11 cellular contexts compared by ENCODE assay signal in genomic region chr3:184602406-184603155, GRCh38. TPM values are rescaled to one million over a fixed set of nuclear protein-coding genes. Genes with fewer than 3 reads are reported as not detected.
DNase-seq lines count a peak whose midpoint lies in the region; ATAC-seq and TF ChIP-seq lines count a peak whose summit lies in the region.
"Had no signal": no experiment of that assay in that cellular context is flagged by ENCODE, and none has a peak within 500 bp of the region (broad histone marks: within the 10 kb centered on the region; RNA-seq: fewer than 3 reads in every experiment).

No MANE protein-coding gene starts in this region.

- H3K4me2 ChIP-seq in GM23248 (ENCODE audit: unreplicated experiment), result no peak overlapping the region

- intact Hi-C loops in tibial artery (cut with DNase I; ENCODE audit: low total_unique reads), result no loop called here

- H3K4me1 Mint-ChIP-seq in activated T-helper 17 cell treated with anti-CD3 and anti-CD28 coated beads, Interleukin-2, amount 50 U/mL, for 72 hours, result peaks cover 16% of the 10 kb centered on the region
- peaks cover 25% of the 10 kb centered on the region for H3K4me1 Mint-ChIP-seq in stimulated activated memory B cell treated with anti-CD40 and anti-IgM and Interleukin-4, amounts not matched to agents 10 μg/mL and 1 μg/mL and 100 μg/mL, for 72 hours

- H3F3A ChIP-seq in GM23248 (ENCODE audit: insufficient read depth), result no peaks in the 10 kb centered on the region; the same call in 1 of the 2 replicates

- no peaks in the 10 kb centered on the region for H3K79me2 ChIP-seq in GM23248 (ENCODE audit: insufficient read depth)

- H3K27ac ChIP-seq in tibial artery (no peak overlapping the region), GM23248 (no peak overlapping the region)

- peak; percentile 9 for DNase-seq in NCI-H2227 treated with DMSO at 0.1 percent for 48 hours (lab: John Stamatoyannopoulos, UW)
- DNase-seq in NCI-H2227 (lab: John Stamatoyannopoulos, UW; ENCODE audit: unreplicated experiment), result no peak
- DNase-seq in islet precursor cell, result peak; percentile 94
- no peak for DNase-seq in tibial artery
- no peak for DNase-seq in GM19240 (ENCODE audit: insufficient read length, low spot score)
- DNase-seq in GM23248, result no peak
- DNase-seq: activated CD4-positive, CD25-positive, alpha-beta regulatory T cell; central memory CD4-positive, alpha-beta T cell; NCI-H2081 treated with DMSO at 0.1 percent for 48 hours had no signal

- peak overlapping the region in 1 of 2 donors; percentile 13 for H3K4me3 ChIP-seq in tibial artery
- no peak overlapping the region for H3K4me3 ChIP-seq in GM23248

- H3K27me3 ChIP-seq in tibial artery (peaks cover 0 to 47% of the 10 kb centered on the region in 2 donors), GM23248 (replicated peaks; ENCODE audit: insufficient read depth) (peaks cover 34% of the 10 kb centered on the region)

- no peaks in the 10 kb centered on the region for H3K9me3 Mint-ChIP-seq in activated T-helper 17 cell treated with anti-CD3 and anti-CD28 coated beads, Interleukin-2, amount 50 U/mL, for 72 hours
- no peaks in the 10 kb centered on the region for H3K9me3 Mint-ChIP-seq in stimulated activated memory B cell treated with anti-CD40 and anti-IgM and Interleukin-4, amounts not matched to agents 10 μg/mL and 1 μg/mL and 100 μg/mL, for 72 hours

- H3K4me1 ChIP-seq in tibial artery (peaks cover 5 to 44% (median 27%) of the 10 kb centered on the region in 4 donors), GM23248 (ENCODE audit: insufficient read depth) (no peaks in the 10 kb centered on the region)

- H3K27ac Mint-ChIP-seq in activated T-helper 17 cell treated with anti-CD3 and anti-CD28 coated beads, Interleukin-2, amount 50 U/mL, for 72 hours, result no peak overlapping the region
- no peak overlapping the region for H3K27ac Mint-ChIP-seq in stimulated activated memory B cell treated with anti-CD40 and anti-IgM and Interleukin-4, amounts not matched to agents 10 μg/mL and 1 μg/mL and 100 μg/mL, for 72 hours

- no peaks in the 10 kb centered on the region for H3K9me2 ChIP-seq in GM23248 (ENCODE audit: insufficient read depth)

- in situ Hi-C loops in GM23248 (cut with MboI), result no loop called here

- H3K9ac ChIP-seq in GM23248, result no peak overlapping the region

- no peaks in the 10 kb centered on the region for H3K36me3 Mint-ChIP-seq in activated T-helper 17 cell treated with anti-CD3 and anti-CD28 coated beads, Interleukin-2, amount 50 U/mL, for 72 hours (ENCODE audit: low read depth)
- H3K36me3 Mint-ChIP-seq in stimulated activated memory B cell treated with anti-CD40 and anti-IgM and Interleukin-4, amounts not matched to agents 10 μg/mL and 1 μg/mL and 100 μg/mL, for 72 hours, result no peaks in the 10 kb centered on the region

- ATAC-seq in activated T-helper 17 cell treated with anti-CD3 and anti-CD28 coated beads, Interleukin-2, amount 50 U/mL, for 72 hours (replicated peaks), result no peak
- ATAC-seq in stimulated activated memory B cell treated with anti-CD40 and anti-IgM and Interleukin-4, amounts not matched to agents 10 μg/mL and 1 μg/mL and 100 μg/mL, for 72 hours, result no peak

- H2AFZ ChIP-seq in GM23248, result no peak overlapping the region

- 52 to 66% methylated on average over 9 to 11 of the region's 11 CpGs for WGBS in GM23248 (ENCODE audit: low coverage in 1 of 2, low lambda C conversion rate in 2 of 2, missing lambda C conversion rate in 2 of 2), 2 experiments

- H3K27me3 Mint-ChIP-seq in activated T-helper 17 cell treated with anti-CD3 and anti-CD28 coated beads, Interleukin-2, amount 50 U/mL, for 72 hours, result peaks cover 46% of the 10 kb centered on the region
- H3K27me3 Mint-ChIP-seq in stimulated activated memory B cell treated with anti-CD40 and anti-IgM and Interleukin-4, amounts not matched to agents 10 μg/mL and 1 μg/mL and 100 μg/mL, for 72 hours, result peaks cover 70% of the 10 kb centered on the region

- TF ChIP-seq CTCF in tibial artery (IDR thresholded peaks at IDR 0.05), result no peak

- peak overlapping the region; percentile 35 for H3K4me3 Mint-ChIP-seq in activated T-helper 17 cell treated with anti-CD3 and anti-CD28 coated beads, Interleukin-2, amount 50 U/mL, for 72 hours
- peak overlapping the region; percentile 29 for H3K4me3 Mint-ChIP-seq in stimulated activated memory B cell treated with anti-CD40 and anti-IgM and Interleukin-4, amounts not matched to agents 10 μg/mL and 1 μg/mL and 100 μg/mL, for 72 hours

- no peaks in the 10 kb centered on the region for H4K20me1 ChIP-seq in GM23248 (ENCODE audit: insufficient read depth)

- no peaks in the 10 kb centered on the region for H3K9me3 ChIP-seq in tibial artery
- no peaks in the 10 kb centered on the region for H3K9me3 ChIP-seq in GM23248 (ENCODE audit: low read depth)

- H3K36me3 ChIP-seq in tibial artery, result no peaks in the 10 kb centered on the region
- no peaks in the 10 kb centered on the region for H3K36me3 ChIP-seq in GM23248 (ENCODE audit: low read depth)

RNA-seq across cellular contexts. Expression of gene EPHB3, which starts 41.0 kb away (rescaled TPM):
- total RNA-seq in activated T-helper 17 cell treated with anti-CD3 and anti-CD28 coated beads, Interleukin-2, amount 50 U/mL, for 72 hours, result under 1 TPM in 1 of 2 donors, not detected in 1; 0.11 TPM
- total RNA-seq in GM23248 (2014; rRNA removed; shearing (Covaris generic)), result 3.0 and 16.9 TPM in 2 replicates
- 1.6 and 1.7 TPM in 2 replicates for polyA plus RNA-seq in GM23248 (2016; fragmentation: Nextera tagmentation; extraction: Ambion mirVana)

Comparison
In these comparisons a context has a peak if more than half of its experiments do, and no peak if none do; other contexts are left out.
1. DNase-seq: peak in NCI-H2227 treated with DMSO at 0.1 percent for 48 hours (single experiment) and islet precursor cell (single experiment); none in NCI-H2227 (single experiment), tibial artery (0 of 2), GM19240 (single experiment) and GM23248 (single experiment).